In genomic region chr3:10277115-10277625, GRCh38 we compare ENCODE assay signal across 25 cellular contexts. TPM values are rescaled to one million over a fixed set of nuclear protein-coding genes. Genes with fewer than 3 reads are reported as not detected.
A peak's percentile ranks its signal among the peaks of the same experiment; 100 is the strongest.
DNase-seq lines count a peak whose midpoint lies in the region; ATAC-seq and TF ChIP-seq lines count a peak whose summit lies in the region.
"Had no signal": no experiment of that assay in that cellular context is flagged by ENCODE, and none has a peak within 500 bp of the region (broad histone marks: within the 10 kb centered on the region; RNA-seq: fewer than 3 reads in every experiment).

No MANE protein-coding gene starts in this region.

- H3K9me3 ChIP-seq in CD8-positive, alpha-beta T cell (ENCODE audit: low read length), result no peaks in the 10 kb centered on the region
- H3K9me3 ChIP-seq in WERI-Rb-1 (ENCODE audit: severe bottlenecking), result no peaks in the 10 kb centered on the region

- peak overlapping the region; percentile 46 to 72 for H3K27ac Mint-ChIP-seq in activated naive CD4-positive, alpha-beta T cell treated with anti-CD3 and anti-CD28 coated beads, Interleukin-2, amount 50 U/mL, for 72 hours
- H3K27ac Mint-ChIP-seq in CD8-positive, alpha-beta T cell, result peak overlapping the region; percentile 41
- H3K27ac Mint-ChIP-seq in endothelial cell (ENCODE audit: unreplicated experiment), result no peak overlapping the region
- peak overlapping the region; percentile 64 for H3K27ac Mint-ChIP-seq in stimulated activated effector memory CD8-positive, alpha-beta T cell treated with anti-CD3 and anti-CD28 coated beads, Interleukin-12 subunit alpha, Interleukin-12 subunit beta, amount 100 ng/mL, for 72 hours

- no peak overlapping the region for H3K27ac ChIP-seq in CD8-positive, alpha-beta T cell (ENCODE audit: low read depth, low read length)
- no peak overlapping the region for H3K27ac ChIP-seq in WERI-Rb-1
- H3K27ac ChIP-seq: coronary artery had no signal

- no peak for TF ChIP-seq CTCF in CD8-positive, alpha-beta T cell (IDR thresholded peaks at IDR 0.05)
- TF ChIP-seq CTCF in endothelial cell (IDR thresholded peaks at IDR 0.05; ENCODE audit: unreplicated experiment) (no peak), WERI-Rb-1 (IDR thresholded peaks at IDR 0.05; ENCODE audit: low read depth, low read length) (no peak), GM20000 (IDR thresholded peaks at IDR 0.05; ENCODE audit: extremely low read depth, missing control alignments) (no peak)

- CTCF ChIA-PET in CD8-positive, alpha-beta T cell (lab: Charles Lee), result no interaction called here

- no peaks in the 10 kb centered on the region for H3K9me3 Mint-ChIP-seq in activated naive CD4-positive, alpha-beta T cell treated with anti-CD3 and anti-CD28 coated beads, Interleukin-2, amount 50 U/mL, for 72 hours
- no peaks in the 10 kb centered on the region for H3K9me3 Mint-ChIP-seq in CD8-positive, alpha-beta T cell
- no peaks in the 10 kb centered on the region for H3K9me3 Mint-ChIP-seq in endothelial cell (ENCODE audit: unreplicated experiment)
- no peaks in the 10 kb centered on the region for H3K9me3 Mint-ChIP-seq in stimulated activated effector memory CD8-positive, alpha-beta T cell treated with anti-CD3 and anti-CD28 coated beads, Interleukin-12 subunit alpha, Interleukin-12 subunit beta, amount 100 ng/mL, for 72 hours
- H3K9me3 Mint-ChIP-seq: naive B cell had no signal

- peaks cover 42% of the 10 kb centered on the region for H3K36me3 ChIP-seq in CD8-positive, alpha-beta T cell (ENCODE audit: insufficient read depth, low read length)
- peaks cover 54% of the 10 kb centered on the region for H3K36me3 ChIP-seq in WERI-Rb-1

- no peak overlapping the region for H3K4me3 Mint-ChIP-seq in CD8-positive, alpha-beta T cell
- peak overlapping the region; percentile 11 for H3K4me3 Mint-ChIP-seq in endothelial cell (ENCODE audit: unreplicated experiment)
- no peak overlapping the region for H3K4me3 Mint-ChIP-seq in stimulated activated effector memory CD8-positive, alpha-beta T cell treated with anti-CD3 and anti-CD28 coated beads, Interleukin-12 subunit alpha, Interleukin-12 subunit beta, amount 100 ng/mL, for 72 hours
- H3K4me3 Mint-ChIP-seq: naive B cell had no signal

- POLR2A ChIA-PET in CD8-positive, alpha-beta T cell (lab: Charles Lee), result no interaction called here

- intact Hi-C loops in CD8-positive, alpha-beta T cell (cut with DNase I, micrococcal nuclease), result no loop called here

- peaks cover 32% of the 10 kb centered on the region for H3K4me1 Mint-ChIP-seq in CD8-positive, alpha-beta T cell (ENCODE audit: low read depth)
- H3K4me1 Mint-ChIP-seq in endothelial cell (ENCODE audit: unreplicated experiment), result peaks cover 6% of the 10 kb centered on the region
- peaks cover 53% of the 10 kb centered on the region for H3K4me1 Mint-ChIP-seq in stimulated activated effector memory CD8-positive, alpha-beta T cell treated with anti-CD3 and anti-CD28 coated beads, Interleukin-12 subunit alpha, Interleukin-12 subunit beta, amount 100 ng/mL, for 72 hours

- H3K36me3 Mint-ChIP-seq in activated naive CD4-positive, alpha-beta T cell treated with anti-CD3 and anti-CD28 coated beads, Interleukin-2, amount 50 U/mL, for 72 hours, result peaks cover under 1 to 13% of the 10 kb centered on the region in 2 donors
- H3K36me3 Mint-ChIP-seq in CD8-positive, alpha-beta T cell, result peaks cover 75% of the 10 kb centered on the region
- peaks cover 32% of the 10 kb centered on the region for H3K36me3 Mint-ChIP-seq in endothelial cell (ENCODE audit: low read depth, unreplicated experiment)
- peaks cover 100% of the 10 kb centered on the region for H3K36me3 Mint-ChIP-seq in stimulated activated effector memory CD8-positive, alpha-beta T cell treated with anti-CD3 and anti-CD28 coated beads, Interleukin-12 subunit alpha, Interleukin-12 subunit beta, amount 100 ng/mL, for 72 hours

- no peak overlapping the region for H3K4me3 ChIP-seq in CD8-positive, alpha-beta T cell (ENCODE audit: low read depth, low read length)
- H3K4me3 ChIP-seq in WERI-Rb-1 (ENCODE audit: low read depth, low read length), result no peak overlapping the region
- H3K4me3 ChIP-seq: coronary artery had no signal

- ATAC-seq in activated naive CD4-positive, alpha-beta T cell treated with anti-CD3 and anti-CD28 coated beads, Interleukin-2, amount 50 U/mL, for 72 hours, result no peak
- ATAC-seq in CD8-positive, alpha-beta T cell, result no peak
- no peak for ATAC-seq in stimulated activated effector memory CD8-positive, alpha-beta T cell treated with anti-CD3 and anti-CD28 coated beads, Interleukin-12 subunit alpha, Interleukin-12 subunit beta, amount 100 ng/mL, for 72 hours
- ATAC-seq: esophagus mucosa, Panc1 had no signal

- H3K27me3 ChIP-seq in CD8-positive, alpha-beta T cell (ENCODE audit: insufficient read depth, low read length), result no peaks in the 10 kb centered on the region
- H3K27me3 ChIP-seq in WERI-Rb-1 (ENCODE audit: insufficient read depth, low read depth, severe bottlenecking), result no peaks in the 10 kb centered on the region

- DNase-seq in activated naive CD4-positive, alpha-beta T cell treated with anti-CD3 and anti-CD28 coated beads, Interleukin-2, amount 50 U/mL, for 72 hours (ENCODE audit: low spot score in 2 of 2), result no peak
- DNase-seq in activated naive CD4-positive, alpha-beta T cell treated with Interleukin-2 at 50 U/mL for 16 hours, result no peak
- DNase-seq in CD8-positive, alpha-beta T cell, result no peak
- no peak for DNase-seq in endothelial cell (ENCODE audit: low spot score)
- DNase-seq in stimulated activated effector memory CD8-positive, alpha-beta T cell treated with anti-CD3 and anti-CD28 coated beads, Interleukin-12 subunit alpha, Interleukin-12 subunit beta, amount 100 ng/mL, for 72 hours (ENCODE audit: low spot score in 2 of 2), result no peak
- no peak for DNase-seq in WERI-Rb-1
- no peak for DNase-seq in globus pallidus (ENCODE audit: low spot score)
- no peak for DNase-seq in GM20000 (ENCODE audit: low spot score)
- DNase-seq: activated CD4-positive, alpha-beta T cell treated with anti-CD3 and anti-CD28 coated beads, Interleukin-2, amount 50 U/mL, for 1 hour; activated naive CD4-positive, alpha-beta T cell; anterior cingulate cortex; DMS153; foreskin fibroblast; naive B cell; NCI-H1417 treated with DMSO at 0.1 percent for 48 hours; NCI-H2081 treated with DMSO at 0.1 percent for 48 hours; NCI-H226; NCI-H69; SHP77 treated with DMSO at 0.1 percent for 48 hours; small intestine; T-helper 9 cell had no signal

- no peaks in the 10 kb centered on the region for H3K27me3 Mint-ChIP-seq in CD8-positive, alpha-beta T cell (ENCODE audit: low read depth)
- H3K27me3 Mint-ChIP-seq in endothelial cell (ENCODE audit: unreplicated experiment), result peaks cover 2% of the 10 kb centered on the region
- H3K27me3 Mint-ChIP-seq: naive B cell had no signal

- peaks cover 21% of the 10 kb centered on the region for H3K4me1 ChIP-seq in CD8-positive, alpha-beta T cell (ENCODE audit: insufficient read depth, low read length)

RNA-seq across cellular contexts. Expression of gene GHRL, which starts 15.6 kb away (rescaled TPM):
- not detected for total RNA-seq in activated naive CD4-positive, alpha-beta T cell treated with anti-CD3 and anti-CD28 coated beads, Interleukin-2, amount 50 U/mL, for 72 hours
- under 1 TPM in 1 of 2 experiments, not detected in 1; 0.92 TPM for total RNA-seq in CD8-positive, alpha-beta T cell
- 0.62 TPM for total RNA-seq in endothelial cell (ENCODE audit: unreplicated experiment)
- total RNA-seq: renal cortical epithelial cell had no signal

RNA-seq across cellular contexts. Expression of gene TATDN2, which starts 28.9 kb away (rescaled TPM):
- total RNA-seq in activated naive CD4-positive, alpha-beta T cell treated with anti-CD3 and anti-CD28 coated beads, Interleukin-2, amount 50 U/mL, for 72 hours, result 10 to 100 TPM; 40.8 to 56.3 TPM
- total RNA-seq in CD8-positive, alpha-beta T cell, result 10 to 100 TPM; 40.2 to 40.3 TPM
- 41.2 TPM for total RNA-seq in endothelial cell (ENCODE audit: unreplicated experiment)

RNA-seq across cellular contexts. Expression of gene SEC13, which starts 43.7 kb away (rescaled TPM):
- total RNA-seq in activated naive CD4-positive, alpha-beta T cell treated with anti-CD3 and anti-CD28 coated beads, Interleukin-2, amount 50 U/mL, for 72 hours, result 100 to 1,000 TPM in 1 of 2 donors, 10 to 100 TPM in 1; 91.9 to 113 TPM
- total RNA-seq in CD8-positive, alpha-beta T cell, result 10 to 100 TPM; 92.0 to 92.2 TPM
- 367 TPM for total RNA-seq in endothelial cell (ENCODE audit: unreplicated experiment)
